ENCODE assay signal across 8 cellular contexts in genomic region chr19:5719274-5719960, GRCh38. TPM values are rescaled to one million over a fixed set of nuclear protein-coding genes. Genes with fewer than 3 reads are reported as not detected.
DNase-seq lines count a peak whose midpoint lies in the region; ATAC-seq and TF ChIP-seq lines count a peak whose summit lies in the region.

No MANE protein-coding gene starts in this region.

- H2AFZ ChIP-seq in GM23248 (0 out of 2 replicates have a peak overlapping the region, but pooled peaks have one; percentile 4), SK-N-SH (ENCODE audit: low read depth) (no peak overlapping the region)

- H3K9me3 Mint-ChIP-seq in endothelial cell (ENCODE audit: unreplicated experiment) = no peaks in the 10 kb centered on the region
- no peaks in the 10 kb centered on the region for H3K9me3 Mint-ChIP-seq in natural killer cell treated with Interleukin-12 subunit alpha and Interleukin-12 subunit beta and Interleukin-15 and Interleukin-18, amount 100 ng/mL, for 72 hours

- in situ Hi-C loops in GM23248 (cut with MboI) = no loop called here

- H3K4me2 ChIP-seq in GM23248 (ENCODE audit: unreplicated experiment) = peak overlapping the region; percentile 99
- H3K4me2 ChIP-seq in SK-N-SH = peak overlapping the region; percentile 100

- H3K79me2 ChIP-seq in GM23248 (ENCODE audit: insufficient read depth) (peaks cover 53% of the 10 kb centered on the region), SK-N-SH (ENCODE audit: insufficient read depth) (peaks cover 54% of the 10 kb centered on the region)

- peaks cover 4% of the 10 kb centered on the region for H3K36me3 Mint-ChIP-seq in endothelial cell (ENCODE audit: low read depth, unreplicated experiment)
- no peaks in the 10 kb centered on the region for H3K36me3 Mint-ChIP-seq in natural killer cell treated with Interleukin-12 subunit alpha and Interleukin-12 subunit beta and Interleukin-15 and Interleukin-18, amount 100 ng/mL, for 72 hours

- H4K20me1 ChIP-seq in GM23248 (ENCODE audit: insufficient read depth) (peaks cover 4% of the 10 kb centered on the region), SK-N-SH (ENCODE audit: insufficient read depth) (peaks cover 18% of the 10 kb centered on the region)

- H3K9me3 ChIP-seq in GM23248 (ENCODE audit: low read depth) (no peaks in the 10 kb centered on the region), SK-N-SH (no peaks in the 10 kb centered on the region)

- no peaks in the 10 kb centered on the region for H3K27me3 ChIP-seq in GM23248 (replicated peaks; ENCODE audit: insufficient read depth)
- no peaks in the 10 kb centered on the region for H3K27me3 ChIP-seq in SK-N-SH (ENCODE audit: insufficient read depth)

- H3K4me1 ChIP-seq in GM23248 (ENCODE audit: insufficient read depth) (peaks cover 17% of the 10 kb centered on the region), SK-N-SH (ENCODE audit: control insufficient read depth in 1 of 2, insufficient read depth in 2 of 2, low read depth in 1 of 2, low read length in 1 of 2) (peaks cover 10 to 13% of the 10 kb centered on the region in 2 experiments; a peak in 3 of 4 replicates)

- H3K36me3 ChIP-seq in GM23248 (ENCODE audit: low read depth) (peaks cover 6% of the 10 kb centered on the region; the same call in 1 of the 2 replicates), SK-N-SH (replicated peaks in 1 of 2; ENCODE audit: control insufficient read depth in 1 of 2, insufficient read depth in 2 of 2, low read length in 1 of 2) (peaks cover 0 to 5% of the 10 kb centered on the region in 2 experiments)

- H3K9ac ChIP-seq in GM23248 = peak overlapping the region; percentile 100
- peak overlapping the region; percentile 96 for H3K9ac ChIP-seq in SK-N-SH

- H3K4me3 Mint-ChIP-seq in endothelial cell (ENCODE audit: unreplicated experiment) = peak overlapping the region; percentile 95
- H3K4me3 Mint-ChIP-seq in natural killer cell treated with Interleukin-12 subunit alpha and Interleukin-12 subunit beta and Interleukin-15 and Interleukin-18, amount 100 ng/mL, for 72 hours = peak overlapping the region; percentile 93

- TF ChIP-seq EP300 in SK-N-SH (IDR thresholded peaks at IDR 0.05; ENCODE audit: borderline replicate concordance in 1 of 2, low read depth in 1 of 2, low read length in 1 of 2) = no peak

- H3K4me1 Mint-ChIP-seq in endothelial cell (ENCODE audit: unreplicated experiment) = peaks cover 13% of the 10 kb centered on the region
- H3K4me1 Mint-ChIP-seq in natural killer cell treated with Interleukin-12 subunit alpha and Interleukin-12 subunit beta and Interleukin-15 and Interleukin-18, amount 100 ng/mL, for 72 hours (ENCODE audit: low read depth in 2 of 2) = peaks cover 21 to 25% of the 10 kb centered on the region in 2 donors

- peak in 1 of 2 donors; percentile 4 for ATAC-seq in natural killer cell treated with Interleukin-12 subunit alpha and Interleukin-12 subunit beta and Interleukin-15 and Interleukin-18, amount 100 ng/mL, for 72 hours
- no peak for ATAC-seq in HG03571 (IDR thresholded peaks at IDR 0.05; ENCODE audit: unreplicated experiment)

- TF ChIP-seq CTCF in SK-N-SH (IDR thresholded peaks at IDR 0.05) (no peak), endothelial cell (IDR thresholded peaks at IDR 0.05; ENCODE audit: unreplicated experiment) (no peak)

- no peak for TF ChIP-seq RAD21 in SK-N-SH (IDR thresholded peaks at IDR 0.05; ENCODE audit: low read length)

- H3K27ac Mint-ChIP-seq in endothelial cell (ENCODE audit: unreplicated experiment) = peak overlapping the region; percentile 92
- peak overlapping the region; percentile 98 to 100 for H3K27ac Mint-ChIP-seq in natural killer cell treated with Interleukin-12 subunit alpha and Interleukin-12 subunit beta and Interleukin-15 and Interleukin-18, amount 100 ng/mL, for 72 hours

- DNase-seq in COLO668 (lab: John Stamatoyannopoulos, UW; ENCODE audit: unreplicated experiment) = peak; percentile 35
- DNase-seq in GM23248 = peak; percentile 74
- no peak for DNase-seq in SK-N-SH
- DNase-seq in endothelial cell (ENCODE audit: low spot score) = no peak
- no peak for DNase-seq in natural killer cell treated with Interleukin-12 subunit alpha and Interleukin-12 subunit beta and Interleukin-15 and Interleukin-18, amount 100 ng/mL, for 72 hours (ENCODE audit: low spot score)
- no peak for DNase-seq in NCI-H1694 (lab: John Stamatoyannopoulos, UW)
- DNase-seq in T1000 (lab: John Stamatoyannopoulos, UW) = no peak

- CTCF ChIA-PET in SK-N-SH (lab: Yijun Ruan, JAX) = interaction anchor here (0.7 to 4.1 kb wide), 10 partner anchors 11 to 99 kb away, joined by 3 to 31 read pairs (median 4); partner anchors contain the start of gene RPL36

- H3K27ac ChIP-seq in GM23248 = peak overlapping the region; percentile 100
- peak overlapping the region; percentile 90 to 97 for H3K27ac ChIP-seq in SK-N-SH (ENCODE audit: low read depth in 2 of 2, low read length in 1 of 2)

- WGBS in GM23248 (ENCODE audit: low coverage in 1 of 2, low lambda C conversion rate in 2 of 2, missing lambda C conversion rate in 2 of 2), 2 experiments = 2 to 3% methylated on average over 40 to 50 of the region's 58 CpGs
- WGBS in SK-N-SH (ENCODE audit: low lambda C conversion rate) = 1% methylated on average over 21 of the region's 58 CpGs

- H3F3A ChIP-seq in GM23248 (ENCODE audit: insufficient read depth) (peaks cover 24% of the 10 kb centered on the region), SK-N-SH (replicated peaks; ENCODE audit: insufficient read depth) (peaks cover 13% of the 10 kb centered on the region)

- H3K27me3 Mint-ChIP-seq in endothelial cell (ENCODE audit: unreplicated experiment) = peaks cover 15% of the 10 kb centered on the region
- H3K27me3 Mint-ChIP-seq in natural killer cell treated with Interleukin-12 subunit alpha and Interleukin-12 subunit beta and Interleukin-15 and Interleukin-18, amount 100 ng/mL, for 72 hours = no peaks in the 10 kb centered on the region

- POLR2A ChIA-PET in SK-N-SH (lab: Yijun Ruan, JAX) = interaction anchor here (0.6 to 1.8 kb wide), 8 partner anchors 12 to 80 kb away, joined by 3 to 12 read pairs (median 4); partner anchors contain the start of gene RPL36

- H3K4me3 ChIP-seq in GM23248 (peak overlapping the region; percentile 97), SK-N-SH (ENCODE audit: low read depth in 2 of 2, low read length in 1 of 2) (peak overlapping the region; percentile 84 to 95)

- H3K9me2 ChIP-seq in GM23248 (ENCODE audit: insufficient read depth) (no peaks in the 10 kb centered on the region), SK-N-SH (no peaks in the 10 kb centered on the region)

TF ChIP-seq in SK-N-SH, 30 proteins besides CTCF, POLR2A, EP300 and RAD21 (continues in another document):
- TF ChIP-seq SMC3 (IDR thresholded peaks at IDR 0.05; ENCODE audit: low read depth, low read length) = no peak
- no peak for TF ChIP-seq EZH2phosphoT487 (IDR thresholded peaks at IDR 0.05; ENCODE audit: borderline replicate concordance, low read depth)
- TF ChIP-seq CHD2 (IDR thresholded peaks at IDR 0.05; ENCODE audit: low read length, partially characterized antibody) = no peak

RNA-seq across cellular contexts. Expression of gene LONP1, which starts 0.5 kb away (rescaled TPM):
- 119 and 123 TPM in 2 replicates for total RNA-seq in GM23248 (2014; rRNA removed; shearing (Covaris generic))
- polyA plus RNA-seq in GM23248 (2016; fragmentation: Nextera tagmentation; extraction: Ambion mirVana) = 73.7 and 77.5 TPM in 2 replicates
- 75.4 and 111 TPM in 2 replicates for polyA plus RNA-seq in SK-N-SH (2012; rRNA removed)
- 49.3 and 74.2 TPM in 2 replicates for polyA plus RNA-seq in SK-N-SH (2012; cell fraction: cytosol; rRNA removed)
- 156 and 220 TPM in 2 replicates for polyA plus RNA-seq in SK-N-SH (2012; cell fraction: nucleus; rRNA removed)
- 64.4 TPM for total RNA-seq in endothelial cell (ENCODE audit: unreplicated experiment)
- total RNA-seq in natural killer cell treated with Interleukin-12 subunit alpha and Interleukin-12 subunit beta and Interleukin-15 and Interleukin-18, amount 100 ng/mL, for 72 hours = 100 to 1,000 TPM; 151 to 267 TPM

RNA-seq across cellular contexts. Expression of gene CATSPERD, which starts 1.0 kb away (rescaled TPM):
- 0.22 TPM in 1 of 2 replicates, not detected in the other for total RNA-seq in GM23248 (2014; rRNA removed; shearing (Covaris generic))
- polyA plus RNA-seq in GM23248 (2016; fragmentation: Nextera tagmentation; extraction: Ambion mirVana) = not detected in 2 replicates
- not detected in 2 replicates for polyA plus RNA-seq in SK-N-SH (2012; rRNA removed)
- 0.04 TPM in 1 of 2 replicates, not detected in the other for polyA plus RNA-seq in SK-N-SH (2012; cell fraction: cytosol; rRNA removed)
- 0.04 TPM in 1 of 2 replicates, not detected in the other for polyA plus RNA-seq in SK-N-SH (2012; cell fraction: nucleus; rRNA removed)
- not detected for total RNA-seq in endothelial cell (ENCODE audit: unreplicated experiment)
- total RNA-seq in natural killer cell treated with Interleukin-12 subunit alpha and Interleukin-12 subunit beta and Interleukin-15 and Interleukin-18, amount 100 ng/mL, for 72 hours = not detected

RNA-seq across cellular contexts. Expression of gene RPL36, which starts 29.3 kb away (rescaled TPM):
- total RNA-seq in GM23248 (2014; rRNA removed; shearing (Covaris generic)) = 503 and 678 TPM in 2 replicates
- polyA plus RNA-seq in GM23248 (2016; fragmentation: Nextera tagmentation; extraction: Ambion mirVana) (1,118 and 1,128 TPM in 2 replicates), SK-N-SH (2012; rRNA removed) (871 and 1,383 TPM in 2 replicates)
- polyA plus RNA-seq in SK-N-SH (2012; cell fraction: cytosol; rRNA removed) = 933 and 1,018 TPM in 2 replicates
- 319 and 414 TPM in 2 replicates for polyA plus RNA-seq in SK-N-SH (2012; cell fraction: nucleus; rRNA removed)
- 910 TPM for total RNA-seq in endothelial cell (ENCODE audit: unreplicated experiment)
- total RNA-seq in natural killer cell treated with Interleukin-12 subunit alpha and Interleukin-12 subunit beta and Interleukin-15 and Interleukin-18, amount 100 ng/mL, for 72 hours = 100 to 1,000 TPM; 645 to 764 TPM

RNA-seq across cellular contexts. Expression of gene HSD11B1L, which starts 38.6 kb away (rescaled TPM):
- 23.8 and 30.7 TPM in 2 replicates for total RNA-seq in GM23248 (2014; rRNA removed; shearing (Covaris generic))
- polyA plus RNA-seq in GM23248 (2016; fragmentation: Nextera tagmentation; extraction: Ambion mirVana) (10.9 and 13.4 TPM in 2 replicates), SK-N-SH (2012; rRNA removed) (52.0 and 53.3 TPM in 2 replicates)
- 35.3 and 47.9 TPM in 2 replicates for polyA plus RNA-seq in SK-N-SH (2012; cell fraction: cytosol; rRNA removed)
- polyA plus RNA-seq in SK-N-SH (2012; cell fraction: nucleus; rRNA removed) = 43.7 and 46.7 TPM in 2 replicates
- 11.8 TPM for total RNA-seq in endothelial cell (ENCODE audit: unreplicated experiment)
- 1 to 10 TPM; 1.8 to 3.6 TPM for total RNA-seq in natural killer cell treated with Interleukin-12 subunit alpha and Interleukin-12 subunit beta and Interleukin-15 and Interleukin-18, amount 100 ng/mL, for 72 hours

RNA-seq across cellular contexts. Expression of gene MICOS13, which starts 39.1 kb away (rescaled TPM):
- 39.8 and 44.5 TPM in 2 replicates for total RNA-seq in GM23248 (2014; rRNA removed; shearing (Covaris generic))
- polyA plus RNA-seq in GM23248 (2016; fragmentation: Nextera tagmentation; extraction: Ambion mirVana) (147 and 157 TPM in 2 replicates), SK-N-SH (2012; rRNA removed) (112 and 116 TPM in 2 replicates)
- polyA plus RNA-seq in SK-N-SH (2012; cell fraction: cytosol; rRNA removed) = 56.7 and 76.6 TPM in 2 replicates
- polyA plus RNA-seq in SK-N-SH (2012; cell fraction: nucleus; rRNA removed) = 54.9 and 78.4 TPM in 2 replicates
- total RNA-seq in endothelial cell (ENCODE audit: unreplicated experiment) = 23.6 TPM
- total RNA-seq in natural killer cell treated with Interleukin-12 subunit alpha and Interleukin-12 subunit beta and Interleukin-15 and Interleukin-18, amount 100 ng/mL, for 72 hours = 10 to 100 TPM; 40.7 to 41.4 TPM

Comparison
In these comparisons a context has a peak if more than half of its experiments do, and no peak if none do; other contexts are left out.
1. DNase-seq: peak in COLO668 (single experiment) and GM23248 (single experiment); none in SK-N-SH (single experiment), endothelial cell (single experiment), natural killer cell treated with Interleukin-12 subunit alpha and Interleukin-12 subunit beta and Interleukin-15 and Interleukin-18, amount 100 ng/mL, for 72 hours (single experiment), NCI-H1694 (single experiment) and T1000 (single experiment).